ENCODE assay signal across 1 cellular context in the genomic region with DNA sequence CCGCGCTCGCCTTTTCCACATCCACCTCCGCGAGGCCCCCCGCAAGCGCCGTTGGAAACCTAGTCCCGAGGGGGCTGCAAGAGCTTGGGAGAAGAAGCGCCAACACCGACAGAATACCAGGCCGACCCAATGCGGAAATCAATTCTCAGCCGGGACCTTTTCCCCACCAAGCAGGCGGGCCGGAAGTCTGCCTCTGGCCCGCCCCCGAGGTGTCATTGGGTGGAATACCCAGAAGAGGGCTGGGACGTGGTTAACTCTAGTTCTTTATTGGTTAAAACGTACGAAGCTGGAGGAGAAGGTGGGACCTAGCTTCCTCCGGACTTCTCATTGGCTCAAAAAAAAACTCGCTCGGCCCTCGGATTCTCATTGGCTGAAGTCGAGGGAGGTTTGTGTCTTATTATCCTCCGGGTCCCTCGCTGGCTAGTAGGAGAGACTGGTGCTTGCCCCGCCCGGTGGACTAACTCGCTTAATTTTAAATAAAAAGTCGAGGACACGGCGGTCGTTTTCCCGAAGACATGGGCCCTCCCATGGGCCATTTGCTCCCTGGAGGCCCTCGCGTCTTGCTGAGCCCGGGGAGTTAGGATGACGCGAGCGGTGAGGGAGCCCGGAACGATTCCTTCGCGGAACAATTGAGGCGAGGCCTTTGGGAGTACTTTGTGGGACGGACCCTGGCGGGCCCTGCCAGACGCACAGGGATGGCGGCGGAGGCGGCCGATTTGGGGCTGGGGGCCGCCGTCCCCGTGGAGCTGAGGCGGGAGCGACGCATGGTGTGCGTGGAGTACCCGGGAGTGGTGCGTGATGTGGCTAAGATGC.
A peak's percentile ranks its signal among the peaks of the same experiment; 100 is the strongest.
TF ChIP-seq lines count a peak whose summit lies in the region.

TSS of gene GTF3C5 (plus strand) at position 681 of the 813 bp plus-strand sequence. CDS start at position 696, 15 bp downstream.

TF ChIP-seq in K562, 482 proteins besides CTCF, POLR2A, EP300 and RAD21 (continued from another document and continues in another):
- TF ChIP-seq, protein P1, sequence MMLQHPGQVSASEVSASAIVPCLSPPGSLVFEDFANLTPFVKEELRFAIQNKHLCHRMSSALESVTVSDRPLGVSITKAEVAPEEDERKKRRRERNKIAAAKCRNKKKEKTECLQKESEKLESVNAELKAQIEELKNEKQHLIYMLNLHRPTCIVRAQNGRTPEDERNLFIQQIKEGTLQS (IDR thresholded peaks at IDR 0.05), result peak; percentile 55; the same call in 1 of the 2 replicates
- TF ChIP-seq, protein P1 (CRISPR knock-in tag; conservative IDR thresholded peaks at IDR 0.05), result no peak
- TF ChIP-seq ZSCAN32 (CRISPR knock-in tag; IDR thresholded peaks at IDR 0.05), result no peak
- TF ChIP-seq, protein P2, sequence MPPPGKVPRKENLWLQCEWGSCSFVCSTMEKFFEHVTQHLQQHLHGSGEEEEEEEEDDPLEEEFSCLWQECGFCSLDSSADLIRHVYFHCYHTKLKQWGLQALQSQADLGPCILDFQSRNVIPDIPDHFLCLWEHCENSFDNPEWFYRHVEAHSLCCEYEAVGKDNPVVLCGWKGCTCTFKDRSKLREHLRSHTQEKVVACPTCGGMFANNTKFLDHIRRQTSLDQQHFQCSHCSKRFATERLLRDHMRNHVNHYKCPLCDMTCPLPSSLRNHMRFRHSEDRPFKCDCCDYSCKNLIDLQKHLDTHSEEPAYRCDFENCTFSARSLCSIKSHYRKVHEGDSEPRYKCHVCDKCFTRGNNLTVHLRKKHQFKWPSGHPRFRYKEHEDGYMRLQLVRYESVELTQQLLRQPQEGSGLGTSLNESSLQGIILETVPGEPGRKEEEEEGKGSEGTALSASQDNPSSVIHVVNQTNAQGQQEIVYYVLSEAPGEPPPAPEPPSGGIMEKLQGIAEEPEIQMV (tag; conservative IDR thresholded peaks at IDR 0.05; ENCODE audit: low read depth), result no peak
- no peak for TF ChIP-seq CBX5 (IDR thresholded peaks at IDR 0.05; ENCODE audit: borderline replicate concordance, low read depth)
- peak; percentile 32; the same call in 1 of the 2 replicates for TF ChIP-seq JUN (IDR thresholded peaks at IDR 0.05; ENCODE audit: borderline replicate concordance, low read depth, low read length)
- TF ChIP-seq JUN (CRISPR knock-in tag; IDR thresholded peaks at IDR 0.05; ENCODE audit: borderline replicate concordance), result no peak
- TF ChIP-seq, protein P3, sequence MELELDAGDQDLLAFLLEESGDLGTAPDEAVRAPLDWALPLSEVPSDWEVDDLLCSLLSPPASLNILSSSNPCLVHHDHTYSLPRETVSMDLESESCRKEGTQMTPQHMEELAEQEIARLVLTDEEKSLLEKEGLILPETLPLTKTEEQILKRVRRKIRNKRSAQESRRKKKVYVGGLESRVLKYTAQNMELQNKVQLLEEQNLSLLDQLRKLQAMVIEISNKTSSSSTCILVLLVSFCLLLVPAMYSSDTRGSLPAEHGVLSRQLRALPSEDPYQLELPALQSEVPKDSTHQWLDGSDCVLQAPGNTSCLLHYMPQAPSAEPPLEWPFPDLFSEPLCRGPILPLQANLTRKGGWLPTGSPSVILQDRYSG (tag; conservative IDR thresholded peaks at IDR 0.05; ENCODE audit: low read depth), result peak; percentile 73; the same call in 1 of the 2 replicates
- no peak for TF ChIP-seq USF1 (CRISPR knock-in tag; IDR thresholded peaks at IDR 0.05)
- TF ChIP-seq KLF16 (IDR thresholded peaks at IDR 0.05), result no peak
- TF ChIP-seq ZNF717 (CRISPR knock-in tag; IDR thresholded peaks at IDR 0.05), result no peak
- TF ChIP-seq YBX1 (IDR thresholded peaks at IDR 0.05), result no peak
- peak; percentile 97 to 99 (median 99) for TF ChIP-seq ZBTB11 (CRISPR knock-in tag; IDR thresholded peaks at IDR 0.05)
- TF ChIP-seq HNRNPL (IDR thresholded peaks at IDR 0.05; ENCODE audit: low read depth, low read length), result peak; percentile 24; the same call in 1 of the 2 replicates
- peak; percentile 99 for TF ChIP-seq GTF2E2 (tag; IDR thresholded peaks at IDR 0.05)
- TF ChIP-seq KLF1 (tag; IDR thresholded peaks at IDR 0.05), result 0 out of 2 replicates have a peak, but pooled peaks have one; percentile 28
- TF ChIP-seq ARID3B (CRISPR knock-in tag; IDR thresholded peaks at IDR 0.05; ENCODE audit: borderline replicate concordance), result no peak
- no peak for TF ChIP-seq ZNF785 (CRISPR knock-in tag; IDR thresholded peaks at IDR 0.05)
- TF ChIP-seq, protein P4, sequence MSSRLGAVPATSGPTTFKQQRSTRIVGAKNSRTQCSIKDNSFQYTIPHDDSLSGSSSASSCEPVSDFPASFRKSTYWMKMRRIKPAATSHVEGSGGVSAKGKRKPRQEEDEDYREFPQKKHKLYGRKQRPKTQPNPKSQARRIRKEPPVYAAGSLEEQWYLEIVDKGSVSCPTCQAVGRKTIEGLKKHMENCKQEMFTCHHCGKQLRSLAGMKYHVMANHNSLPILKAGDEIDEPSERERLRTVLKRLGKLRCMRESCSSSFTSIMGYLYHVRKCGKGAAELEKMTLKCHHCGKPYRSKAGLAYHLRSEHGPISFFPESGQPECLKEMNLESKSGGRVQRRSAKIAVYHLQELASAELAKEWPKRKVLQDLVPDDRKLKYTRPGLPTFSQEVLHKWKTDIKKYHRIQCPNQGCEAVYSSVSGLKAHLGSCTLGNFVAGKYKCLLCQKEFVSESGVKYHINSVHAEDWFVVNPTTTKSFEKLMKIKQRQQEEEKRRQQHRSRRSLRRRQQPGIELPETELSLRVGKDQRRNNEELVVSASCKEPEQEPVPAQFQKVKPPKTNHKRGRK (tag; IDR thresholded peaks at IDR 0.05), result no peak
- TF ChIP-seq FOS (IDR thresholded peaks at IDR 0.05; ENCODE audit: extremely low read depth, insufficient read length), result peak; percentile 93
- TF ChIP-seq, protein P5, sequence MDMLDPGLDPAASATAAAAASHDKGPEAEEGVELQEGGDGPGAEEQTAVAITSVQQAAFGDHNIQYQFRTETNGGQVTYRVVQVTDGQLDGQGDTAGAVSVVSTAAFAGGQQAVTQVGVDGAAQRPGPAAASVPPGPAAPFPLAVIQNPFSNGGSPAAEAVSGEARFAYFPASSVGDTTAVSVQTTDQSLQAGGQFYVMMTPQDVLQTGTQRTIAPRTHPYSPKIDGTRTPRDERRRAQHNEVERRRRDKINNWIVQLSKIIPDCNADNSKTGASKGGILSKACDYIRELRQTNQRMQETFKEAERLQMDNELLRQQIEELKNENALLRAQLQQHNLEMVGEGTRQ (CRISPR knock-in tag; IDR thresholded peaks at IDR 0.05), result no peak
- no peak; the same call in 1 of the 2 replicates for TF ChIP-seq ZNF253 (CRISPR knock-in tag; conservative IDR thresholded peaks at IDR 0.05)
- TF ChIP-seq NRF1 (conservative IDR thresholded peaks at IDR 0.05 in 1 of 2, IDR thresholded peaks at IDR 0.05 in 1 of 2), result no peak; a peak in 1 of 4 replicates
- no peak for TF ChIP-seq CREB5 (CRISPR knock-in tag; IDR thresholded peaks at IDR 0.05)
- peak; percentile 94 for TF ChIP-seq TBP (optimal IDR thresholded peaks at IDR 0.05; ENCODE audit: low read depth, low read length)
- no peak for TF ChIP-seq POLR3G (IDR thresholded peaks at IDR 0.05; ENCODE audit: extremely low read depth, insufficient read length, insufficient replicate concordance)
- 0 out of 2 replicates have a peak, but pooled peaks have one; percentile 19 for TF ChIP-seq ZNF212 (CRISPR knock-in tag; IDR thresholded peaks at IDR 0.05)
- no peak for TF ChIP-seq ESRRB (CRISPR knock-in tag; IDR thresholded peaks at IDR 0.05; ENCODE audit: borderline replicate concordance)
- TF ChIP-seq ZC3H4 (CRISPR knock-in tag; IDR thresholded peaks at IDR 0.05; ENCODE audit: borderline replicate concordance), result no peak
- peak; percentile 45 for TF ChIP-seq HNRNPLL (IDR thresholded peaks at IDR 0.05; ENCODE audit: low read depth, low read length, poor library complexity, severe bottlenecking)
- TF ChIP-seq NEUROD1 (IDR thresholded peaks at IDR 0.05; ENCODE audit: borderline replicate concordance, low read depth, low read length, partially characterized antibody), result peak; percentile 73
- TF ChIP-seq ZNF12 (CRISPR knock-in tag; IDR thresholded peaks at IDR 0.05), result 0 out of 2 replicates have a peak, but pooled peaks have one; percentile 59
- peak; percentile 68 for TF ChIP-seq ZNF263 (CRISPR knock-in tag; IDR thresholded peaks at IDR 0.05; ENCODE audit: borderline replicate concordance)
- no peak for TF ChIP-seq IFI16 (CRISPR knock-in tag; IDR thresholded peaks at IDR 0.05)
- TF ChIP-seq TGIF2 (CRISPR knock-in tag; IDR thresholded peaks at IDR 0.05), result no peak
- no peak for TF ChIP-seq CBFA2T2 (conservative IDR thresholded peaks at IDR 0.05)
- TF ChIP-seq SMAD3 (CRISPR knock-in tag; conservative IDR thresholded peaks at IDR 0.05), result no peak
- TF ChIP-seq FOXK1 (CRISPR knock-in tag; IDR thresholded peaks at IDR 0.05; ENCODE audit: borderline replicate concordance), result no peak; the same call in none of the 2 replicates
- no peak for TF ChIP-seq THRAP3 (IDR thresholded peaks at IDR 0.05; ENCODE audit: borderline replicate concordance)
- TF ChIP-seq MECOM (CRISPR knock-in tag; IDR thresholded peaks at IDR 0.05), result no peak
- no peak for TF ChIP-seq ZNF174 (CRISPR knock-in tag; IDR thresholded peaks at IDR 0.05)
- no peak for TF ChIP-seq ZBTB5 (IDR thresholded peaks at IDR 0.05)
- TF ChIP-seq MNT (conservative IDR thresholded peaks at IDR 0.05), result peak; percentile 81 to 92
